ENCODE assay signal across 9 cellular contexts in the genomic region with DNA sequence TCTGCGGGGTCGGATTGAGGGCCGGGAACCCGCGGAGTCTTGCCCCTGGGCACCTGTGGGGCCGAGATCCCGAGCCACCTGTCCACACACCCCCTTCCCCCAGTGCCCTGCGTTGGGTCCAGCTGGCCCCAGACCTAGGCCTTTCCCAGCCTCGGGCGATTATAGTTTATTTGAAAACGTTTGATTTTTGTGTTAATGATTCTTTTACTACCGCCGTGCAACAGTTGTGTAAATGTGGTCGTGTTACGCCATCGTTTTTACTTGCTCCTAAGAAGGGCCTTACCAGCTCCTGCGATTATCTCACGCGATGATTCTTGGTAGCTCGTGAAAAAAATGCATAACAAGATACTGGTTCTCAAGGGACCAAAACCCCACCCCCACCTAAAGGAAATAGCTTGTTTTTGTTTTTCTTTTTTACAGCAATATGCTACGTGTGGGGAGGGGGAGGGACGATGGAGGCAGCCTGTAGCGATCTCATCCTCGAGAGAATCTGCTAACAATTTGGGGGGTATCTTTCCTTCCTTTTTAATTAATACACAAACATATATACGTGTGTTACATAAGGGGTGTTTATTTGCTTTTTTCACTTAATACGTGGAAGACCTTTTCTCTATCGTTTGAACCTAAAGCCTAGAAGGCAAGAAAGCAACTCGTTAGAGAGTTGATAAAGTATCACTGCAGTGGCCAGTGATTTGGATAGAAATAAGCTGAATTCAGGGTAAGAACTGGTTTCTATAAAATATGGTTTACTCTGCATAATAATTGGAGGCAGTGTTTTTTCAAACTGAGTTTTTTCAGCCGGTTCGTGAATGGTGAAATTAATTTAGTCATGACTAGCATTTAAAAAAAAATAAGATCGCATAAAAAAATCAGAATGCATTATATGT. TPM values are rescaled to one million over a fixed set of nuclear protein-coding genes. Genes with fewer than 3 reads are reported as not detected.
DNase-seq lines count a peak whose midpoint lies in the region; ATAC-seq and TF ChIP-seq lines count a peak whose summit lies in the region.
"Had no signal": no experiment of that assay in that cellular context is flagged by ENCODE, and none has a peak within 500 bp of the region (broad histone marks: within the 10 kb centered on the region; RNA-seq: fewer than 3 reads in every experiment).

No MANE protein-coding gene starts in this region.

- peak overlapping the region; percentile 77; the same call in 1 of the 2 replicates for H3K27ac ChIP-seq in HUES64 (ENCODE audit: low read depth, low read length)

- no peak for TF ChIP-seq CTCF in WI38 (IDR thresholded peaks at IDR 0.05; ENCODE audit: low read depth, low read length)
- TF ChIP-seq CTCF in foreskin fibroblast (IDR thresholded peaks at IDR 0.05; ENCODE audit: low read depth, low read length): no peak
- TF ChIP-seq CTCF in omental fat pad (IDR thresholded peaks at IDR 0.05): no peak

- peak overlapping the region; percentile 72 for H3K4me3 ChIP-seq in HUES64 (ENCODE audit: low read length)
- H3K4me3 ChIP-seq in WI38 (ENCODE audit: low read depth, low read length): peak overlapping the region; percentile 71
- H3K4me3 ChIP-seq in foreskin fibroblast (ENCODE audit: low read depth in 1 of 2, low read length in 2 of 2): peak overlapping the region; percentile 64 to 69

- peaks cover 38% of the 10 kb centered on the region for H3K4me1 ChIP-seq in HUES64 (ENCODE audit: insufficient read depth, low read length)

- H3K9ac ChIP-seq in HUES64 (ENCODE audit: low read depth, low read length): peak overlapping the region; percentile 84

- no peaks in the 10 kb centered on the region for H3K9me3 ChIP-seq in HUES64 (ENCODE audit: insufficient read depth, low read depth, low read length)

- DNase-seq in NCI-H1417 (lab: John Stamatoyannopoulos, UW) (peak; percentile 3 to 81 (median 79)), NCI-H1417 treated with DMSO at 0.1 percent for 48 hours (lab: John Stamatoyannopoulos, UW) (no peak), foreskin fibroblast (peak; percentile 21 to 58), omental fat pad (ENCODE audit: low spot score) (no peak)
- DNase-seq in NK-92 treated with Interleukin-12 subunit alpha and Interleukin-12 subunit beta, amount 100 ng/mL, for 24 hours (lab: John Stamatoyannopoulos, UW): no peak
- DNase-seq: DND-41 had no signal

- WGBS in HUES64: 1% methylated on average over 26 of the region's 31 CpGs

- ATAC-seq in GM21528 (IDR thresholded peaks at IDR 0.05; ENCODE audit: low FRiP score, unreplicated experiment) (peak; percentile 36), omental fat pad (ENCODE audit: low FRiP score) (peak; percentile 47)

- H3K36me3 ChIP-seq in HUES64 (ENCODE audit: insufficient read depth, low read length): peaks cover 7% of the 10 kb centered on the region; the same call in 1 of the 2 replicates

- H3K27me3 ChIP-seq in HUES64 (ENCODE audit: insufficient read depth, low read length): peaks cover 23% of the 10 kb centered on the region

RNA-seq across cellular contexts. Expression of a gene that starts 1.1 kb away (rescaled TPM):
- 8.6 TPM for polyA plus RNA-seq in HUES64 (2013, experiment 1 of 2)
- 9.6 TPM for polyA plus RNA-seq in HUES64 (2013, experiment 2 of 2)
- total RNA-seq in omental fat pad: 10 to 100 TPM in 2 of 4 donors, 1 to 10 TPM in 2; 8.4 to 25.4 (median 10.7) TPM

Comparison
In these comparisons a context has a peak if more than half of its experiments do, and no peak if none do; other contexts are left out.
1. DNase-seq: peak in NCI-H1417 (3 of 3) and foreskin fibroblast (2 of 2); none in NCI-H1417 treated with DMSO at 0.1 percent for 48 hours (single experiment), omental fat pad (single experiment) and NK-92 treated with Interleukin-12 subunit alpha and Interleukin-12 subunit beta, amount 100 ng/mL, for 24 hours (single experiment).
2. Peak in every context shown above with its lines, with median percentiles within 50 percentile points of each other: H3K4me3 ChIP-seq.